Comparison of ENCODE assay signal across 1 cellular context in the genomic region with DNA sequence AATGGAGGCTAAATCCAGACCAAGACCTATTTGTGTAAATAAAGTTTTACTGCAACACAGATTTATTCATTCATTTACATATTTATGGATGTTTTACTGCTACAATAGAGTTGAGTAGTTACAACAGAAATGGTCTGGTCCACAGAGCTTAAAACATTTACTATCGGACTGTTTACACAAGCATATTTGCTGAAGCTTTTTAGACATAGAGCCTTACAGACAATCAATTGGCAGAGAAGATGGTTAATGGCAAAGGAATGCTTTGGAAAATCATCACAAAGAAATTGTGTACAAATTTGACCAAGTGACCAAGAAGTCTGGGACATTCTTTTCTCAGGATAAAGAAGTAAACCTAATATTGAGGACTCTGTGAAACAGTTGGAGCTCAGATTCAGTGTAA.
TF ChIP-seq lines count a peak whose summit lies in the region.

No MANE protein-coding gene starts in this region.

TF ChIP-seq in K562, 482 proteins besides CTCF, POLR2A, EP300 and RAD21 (continued from another document):
- TF ChIP-seq, protein P1, sequence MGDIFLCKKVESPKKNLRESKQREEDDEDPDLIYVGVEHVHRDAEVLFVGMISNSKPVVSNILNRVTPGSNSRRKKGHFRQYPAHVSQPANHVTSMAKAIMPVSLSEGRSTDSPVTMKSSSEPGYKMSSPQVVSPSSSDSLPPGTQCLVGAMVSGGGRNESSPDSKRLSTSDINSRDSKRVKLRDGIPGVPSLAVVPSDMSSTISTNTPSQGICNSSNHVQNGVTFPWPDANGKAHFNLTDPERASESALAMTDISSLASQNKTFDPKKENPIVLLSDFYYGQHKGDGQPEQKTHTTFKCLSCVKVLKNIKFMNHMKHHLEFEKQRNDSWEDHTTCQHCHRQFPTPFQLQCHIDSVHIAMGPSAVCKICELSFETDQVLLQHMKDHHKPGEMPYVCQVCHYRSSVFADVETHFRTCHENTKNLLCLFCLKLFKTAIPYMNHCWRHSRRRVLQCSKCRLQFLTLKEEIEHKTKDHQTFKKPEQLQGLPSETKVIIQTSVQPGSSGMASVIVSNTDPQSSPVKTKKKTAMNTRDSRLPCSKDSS (IDR thresholded peaks at IDR 0.05; ENCODE audit: low read depth, partially characterized antibody): no peak
- TF ChIP-seq, protein P2, sequence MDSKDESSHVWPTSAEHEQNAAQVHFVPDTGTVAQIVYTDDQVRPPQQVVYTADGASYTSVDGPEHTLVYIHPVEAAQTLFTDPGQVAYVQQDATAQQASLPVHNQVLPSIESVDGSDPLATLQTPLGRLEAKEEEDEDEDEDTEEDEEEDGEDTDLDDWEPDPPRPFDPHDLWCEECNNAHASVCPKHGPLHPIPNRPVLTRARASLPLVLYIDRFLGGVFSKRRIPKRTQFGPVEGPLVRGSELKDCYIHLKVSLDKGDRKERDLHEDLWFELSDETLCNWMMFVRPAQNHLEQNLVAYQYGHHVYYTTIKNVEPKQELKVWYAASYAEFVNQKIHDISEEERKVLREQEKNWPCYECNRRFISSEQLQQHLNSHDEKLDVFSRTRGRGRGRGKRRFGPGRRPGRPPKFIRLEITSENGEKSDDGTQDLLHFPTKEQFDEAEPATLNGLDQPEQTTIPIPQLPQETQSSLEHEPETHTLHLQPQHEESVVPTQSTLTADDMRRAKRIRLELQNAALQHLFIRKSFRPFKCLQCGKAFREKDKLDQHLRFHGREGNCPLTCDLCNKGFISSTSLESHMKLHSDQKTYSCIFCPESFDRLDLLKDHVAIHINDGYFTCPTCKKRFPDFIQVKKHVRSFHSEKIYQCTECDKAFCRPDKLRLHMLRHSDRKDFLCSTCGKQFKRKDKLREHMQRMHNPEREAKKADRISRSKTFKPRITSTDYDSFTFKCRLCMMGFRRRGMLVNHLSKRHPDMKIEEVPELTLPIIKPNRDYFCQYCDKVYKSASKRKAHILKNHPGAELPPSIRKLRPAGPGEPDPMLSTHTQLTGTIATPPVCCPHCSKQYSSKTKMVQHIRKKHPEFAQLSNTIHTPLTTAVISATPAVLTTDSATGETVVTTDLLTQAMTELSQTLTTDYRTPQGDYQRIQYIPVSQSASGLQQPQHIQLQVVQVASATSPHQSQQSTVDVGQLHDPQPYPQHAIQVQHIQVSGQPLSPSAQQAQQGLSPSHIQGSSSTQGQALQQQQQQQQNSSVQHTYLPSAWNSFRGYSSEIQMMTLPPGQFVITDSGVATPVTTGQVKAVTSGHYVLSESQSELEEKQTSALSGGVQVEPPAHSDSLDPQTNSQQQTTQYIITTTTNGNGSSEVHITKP (IDR thresholded peaks at IDR 0.05; ENCODE audit: partially characterized antibody): no peak
- TF ChIP-seq, protein P3, sequence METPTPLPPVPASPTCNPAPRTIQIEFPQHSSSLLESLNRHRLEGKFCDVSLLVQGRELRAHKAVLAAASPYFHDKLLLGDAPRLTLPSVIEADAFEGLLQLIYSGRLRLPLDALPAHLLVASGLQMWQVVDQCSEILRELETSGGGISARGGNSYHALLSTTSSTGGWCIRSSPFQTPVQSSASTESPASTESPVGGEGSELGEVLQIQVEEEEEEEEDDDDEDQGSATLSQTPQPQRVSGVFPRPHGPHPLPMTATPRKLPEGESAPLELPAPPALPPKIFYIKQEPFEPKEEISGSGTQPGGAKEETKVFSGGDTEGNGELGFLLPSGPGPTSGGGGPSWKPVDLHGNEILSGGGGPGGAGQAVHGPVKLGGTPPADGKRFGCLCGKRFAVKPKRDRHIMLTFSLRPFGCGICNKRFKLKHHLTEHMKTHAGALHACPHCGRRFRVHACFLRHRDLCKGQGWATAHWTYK (CRISPR knock-in tag; IDR thresholded peaks at IDR 0.05): no peak
- TF ChIP-seq CBX1 (IDR thresholded peaks at IDR 0.05; ENCODE audit: low read depth) (no peak), ARHGAP35 (IDR thresholded peaks at IDR 0.05; ENCODE audit: partially characterized antibody) (no peak), TAF7 (tag; IDR thresholded peaks at IDR 0.05) (no peak), TARDBP (IDR thresholded peaks at IDR 0.05) (no peak), SREBF1 (IDR thresholded peaks at IDR 0.05; ENCODE audit: borderline replicate concordance, low read depth, low read length) (no peak), SRF (CRISPR knock-in tag; IDR thresholded peaks at IDR 0.05) (no peak), RBM14 (IDR thresholded peaks at IDR 0.05; ENCODE audit: borderline replicate concordance, insufficient read depth, low read depth, low read length) (no peak), ESRRA (IDR thresholded peaks at IDR 0.05; ENCODE audit: borderline replicate concordance, low read depth) (no peak), EWSR1 (IDR thresholded peaks at IDR 0.05; ENCODE audit: borderline replicate concordance, low read depth, partially characterized antibody) (no peak), ZZZ3 (IDR thresholded peaks at IDR 0.05) (no peak), ARID1B (IDR thresholded peaks at IDR 0.05) (no peak), ZNF12 (CRISPR knock-in tag; IDR thresholded peaks at IDR 0.05) (no peak)
- TF ChIP-seq, protein P4, sequence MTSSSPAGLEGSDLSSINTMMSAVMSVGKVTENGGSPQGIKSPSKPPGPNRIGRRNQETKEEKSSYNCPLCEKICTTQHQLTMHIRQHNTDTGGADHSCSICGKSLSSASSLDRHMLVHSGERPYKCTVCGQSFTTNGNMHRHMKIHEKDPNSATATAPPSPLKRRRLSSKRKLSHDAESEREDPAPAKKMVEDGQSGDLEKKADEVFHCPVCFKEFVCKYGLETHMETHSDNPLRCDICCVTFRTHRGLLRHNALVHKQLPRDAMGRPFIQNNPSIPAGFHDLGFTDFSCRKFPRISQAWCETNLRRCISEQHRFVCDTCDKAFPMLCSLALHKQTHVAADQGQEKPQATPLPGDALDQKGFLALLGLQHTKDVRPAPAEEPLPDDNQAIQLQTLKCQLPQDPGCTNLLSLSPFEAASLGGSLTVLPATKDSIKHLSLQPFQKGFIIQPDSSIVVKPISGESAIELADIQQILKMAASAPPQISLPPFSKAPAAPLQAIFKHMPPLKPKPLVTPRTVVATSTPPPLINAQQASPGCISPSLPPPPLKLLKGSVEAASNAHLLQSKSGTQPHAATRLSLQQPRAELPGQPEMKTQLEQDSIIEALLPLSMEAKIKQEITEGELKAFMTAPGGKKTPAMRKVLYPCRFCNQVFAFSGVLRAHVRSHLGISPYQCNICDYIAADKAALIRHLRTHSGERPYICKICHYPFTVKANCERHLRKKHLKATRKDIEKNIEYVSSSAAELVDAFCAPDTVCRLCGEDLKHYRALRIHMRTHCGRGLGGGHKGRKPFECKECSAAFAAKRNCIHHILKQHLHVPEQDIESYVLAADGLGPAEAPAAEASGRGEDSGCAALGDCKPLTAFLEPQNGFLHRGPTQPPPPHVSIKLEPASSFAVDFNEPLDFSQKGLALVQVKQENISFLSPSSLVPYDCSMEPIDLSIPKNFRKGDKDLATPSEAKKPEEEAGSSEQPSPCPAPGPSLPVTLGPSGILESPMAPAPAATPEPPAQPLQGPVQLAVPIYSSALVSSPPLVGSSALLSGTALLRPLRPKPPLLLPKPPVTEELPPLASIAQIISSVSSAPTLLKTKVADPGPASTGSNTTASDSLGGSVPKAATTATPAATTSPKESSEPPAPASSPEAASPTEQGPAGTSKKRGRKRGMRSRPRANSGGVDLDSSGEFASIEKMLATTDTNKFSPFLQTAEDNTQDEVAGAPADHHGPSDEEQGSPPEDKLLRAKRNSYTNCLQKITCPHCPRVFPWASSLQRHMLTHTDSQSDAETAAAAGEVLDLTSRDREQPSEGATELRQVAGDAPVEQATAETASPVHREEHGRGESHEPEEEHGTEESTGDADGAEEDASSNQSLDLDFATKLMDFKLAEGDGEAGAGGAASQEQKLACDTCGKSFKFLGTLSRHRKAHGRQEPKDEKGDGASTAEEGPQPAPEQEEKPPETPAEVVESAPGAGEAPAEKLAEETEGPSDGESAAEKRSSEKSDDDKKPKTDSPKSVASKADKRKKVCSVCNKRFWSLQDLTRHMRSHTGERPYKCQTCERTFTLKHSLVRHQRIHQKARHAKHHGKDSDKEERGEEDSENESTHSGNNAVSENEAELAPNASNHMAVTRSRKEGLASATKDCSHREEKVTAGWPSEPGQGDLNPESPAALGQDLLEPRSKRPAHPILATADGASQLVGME (CRISPR knock-in tag; IDR thresholded peaks at IDR 0.05): no peak
